Comparison of ENCODE assay signal across 30 cellular contexts in the genomic region with DNA sequence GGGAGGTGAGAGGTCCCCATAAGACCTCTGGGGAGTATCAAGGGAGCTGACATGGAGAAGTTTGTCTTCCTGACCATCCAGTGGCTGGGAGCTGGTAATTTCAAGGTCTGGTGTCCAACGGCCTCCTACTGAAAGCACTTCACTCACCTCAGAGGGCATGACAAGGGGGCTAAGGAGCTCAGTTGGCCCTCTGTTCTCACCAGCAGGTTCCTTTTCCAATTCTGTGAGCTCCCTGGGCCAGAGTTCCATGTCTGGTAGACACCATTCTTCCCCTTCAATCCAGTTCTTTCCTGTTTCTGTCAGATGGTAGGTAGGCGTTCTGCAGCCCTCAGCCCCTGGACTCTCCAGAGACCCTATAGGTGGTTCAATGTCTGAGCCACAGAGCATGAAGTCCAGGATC. TPM values are rescaled to one million over a fixed set of nuclear protein-coding genes. Genes with fewer than 3 reads are reported as not detected.
DNase-seq lines count a peak whose midpoint lies in the region; ATAC-seq and TF ChIP-seq lines count a peak whose summit lies in the region.
"Had no signal": no experiment of that assay in that cellular context is flagged by ENCODE, and none has a peak within 500 bp of the region (broad histone marks: within the 10 kb centered on the region; RNA-seq: fewer than 3 reads in every experiment).

No MANE protein-coding gene starts in this region.

- H3K9me3 Mint-ChIP-seq in activated CD8-positive, alpha-beta memory T cell treated with anti-CD3 and anti-CD28 coated beads, Interleukin-2, amount 10 ng/mL, durations not matched to agents 7 days and 5 days (ENCODE audit: low read depth), result no peaks in the 10 kb centered on the region
- H3K9me3 Mint-ChIP-seq in activated naive CD8-positive, alpha-beta T cell treated with anti-CD3 and anti-CD28 coated beads for 36 hours, result no peaks in the 10 kb centered on the region
- no peaks in the 10 kb centered on the region for H3K9me3 Mint-ChIP-seq in nephron

- H3K79me2 ChIP-seq in osteoblast (ENCODE audit: insufficient read depth, low read length), result peaks cover 33% of the 10 kb centered on the region

- no peak overlapping the region for H3K4me3 Mint-ChIP-seq in activated CD8-positive, alpha-beta memory T cell treated with anti-CD3 and anti-CD28 coated beads, Interleukin-2, amount 10 ng/mL, durations not matched to agents 7 days and 5 days
- H3K4me3 Mint-ChIP-seq in activated naive CD8-positive, alpha-beta T cell treated with anti-CD3 and anti-CD28 coated beads for 36 hours, result no peak overlapping the region
- H3K4me3 Mint-ChIP-seq in nephron, result peak overlapping the region; percentile 62 to 81 (median 74)

- CTCF ChIA-PET in activated CD8-positive, alpha-beta memory T cell treated with anti-CD3 and anti-CD28 coated beads, Interleukin-2, amount 10 ng/mL, durations not matched to agents 7 days and 5 days (lab: Charles Lee), result interaction anchor here (0.7 kb wide), 1 partner anchor 56 kb away, joined by 4 read pairs; no protein-coding TSS in a partner anchor
- CTCF ChIA-PET in HEK293T (lab: Yijun Ruan, JAX), result interaction anchor here (1.2 kb wide), 1 partner anchor 56 kb away, joined by 3 read pairs; no protein-coding TSS in a partner anchor

- no peaks in the 10 kb centered on the region for H3K27me3 ChIP-seq in osteoblast (ENCODE audit: insufficient read depth, low read length)
- H3K27me3 ChIP-seq: BLaER1 treated with 17β-estradiol and CSF1 and Interleukin-3, amounts not matched to agents 10 nM and 100 nM; body of pancreas; colonic mucosa; hepatocyte; vagina had no signal

- no peaks in the 10 kb centered on the region for H3K27me3 Mint-ChIP-seq in activated CD8-positive, alpha-beta memory T cell treated with anti-CD3 and anti-CD28 coated beads, Interleukin-2, amount 10 ng/mL, durations not matched to agents 7 days and 5 days
- no peaks in the 10 kb centered on the region for H3K27me3 Mint-ChIP-seq in activated naive CD8-positive, alpha-beta T cell treated with anti-CD3 and anti-CD28 coated beads for 36 hours
- peaks cover 7% of the 10 kb centered on the region for H3K27me3 Mint-ChIP-seq in nephron (ENCODE audit: low read depth)

- POLR2A ChIA-PET in HEK293T (lab: Yijun Ruan, JAX), result interaction anchor here (1.1 to 1.6 kb wide), 2 partner anchors 32 to 34 kb away, joined by 4 read pairs; a partner anchor contains a TSS

- no peak for DNase-seq in activated CD8-positive, alpha-beta memory T cell treated with anti-CD3 and anti-CD28 coated beads, Interleukin-2, amount 10 ng/mL, durations not matched to agents 7 days and 5 days
- no peak for DNase-seq in activated CD8-positive, alpha-beta memory T cell treated with anti-CD3 and anti-CD28 coated beads for 24 hours
- no peak for DNase-seq in activated naive CD8-positive, alpha-beta T cell treated with anti-CD3 and anti-CD28 coated beads for 36 hours
- DNase-seq in osteoblast (ENCODE audit: insufficient read length, low spot score, missing footprints), result no peak
- no peak for DNase-seq in HEK293T (ENCODE audit: extremely low spot score)
- no peak for DNase-seq in T1000 (lab: John Stamatoyannopoulos, UW)
- DNase-seq: activated naive CD4-positive, alpha-beta T cell treated with anti-CD3 and anti-CD28 coated beads, Interleukin-2, amount 50 U/mL, for 16 hours; body of pancreas; colonic mucosa; foreskin fibroblast; GDM1; kidney; mammary epithelial cell; NCI-H146; NCI-H2171; NCI-H774; OCI-M1; SHP77 treated with DMSO at 0.1 percent for 48 hours; small intestine; stimulated activated CD4-positive, alpha-beta T cell treated with anti-CD3 and anti-CD28 coated beads, Interleukin-4, amount 100 ng/mL, for 24 hours; substantia nigra had no signal

- peaks cover 31% of the 10 kb centered on the region for H3K36me3 Mint-ChIP-seq in activated CD8-positive, alpha-beta memory T cell treated with anti-CD3 and anti-CD28 coated beads, Interleukin-2, amount 10 ng/mL, durations not matched to agents 7 days and 5 days
- peaks cover 59% of the 10 kb centered on the region for H3K36me3 Mint-ChIP-seq in activated naive CD8-positive, alpha-beta T cell treated with anti-CD3 and anti-CD28 coated beads for 36 hours
- H3K36me3 Mint-ChIP-seq in nephron (ENCODE audit: low read depth), result peaks cover 49% of the 10 kb centered on the region

- TF ChIP-seq CTCF in nephron (IDR thresholded peaks at IDR 0.05; ENCODE audit: unreplicated experiment in 3 of 3), result no peak
- no peak for TF ChIP-seq CTCF in osteoblast (IDR thresholded peaks at IDR 0.05; ENCODE audit: extremely low read depth, low read depth, low read length)

- H4K20me1 ChIP-seq in osteoblast (ENCODE audit: insufficient read depth, low read length), result peaks cover 9% of the 10 kb centered on the region

- peaks cover 33% of the 10 kb centered on the region for H3K4me1 Mint-ChIP-seq in activated CD8-positive, alpha-beta memory T cell treated with anti-CD3 and anti-CD28 coated beads, Interleukin-2, amount 10 ng/mL, durations not matched to agents 7 days and 5 days
- H3K4me1 Mint-ChIP-seq in activated naive CD8-positive, alpha-beta T cell treated with anti-CD3 and anti-CD28 coated beads for 36 hours, result peaks cover 47% of the 10 kb centered on the region
- H3K4me1 Mint-ChIP-seq in nephron, result peaks cover 18% of the 10 kb centered on the region

- peak; percentile 24 for TF ChIP-seq POLR2A in GM18951 (IDR thresholded peaks at IDR 0.05; ENCODE audit: extremely low read depth, insufficient read depth, insufficient read length)

- peak overlapping the region; percentile 37 for H3K27ac Mint-ChIP-seq in activated CD8-positive, alpha-beta memory T cell treated with anti-CD3 and anti-CD28 coated beads, Interleukin-2, amount 10 ng/mL, durations not matched to agents 7 days and 5 days
- H3K27ac Mint-ChIP-seq in activated naive CD8-positive, alpha-beta T cell treated with anti-CD3 and anti-CD28 coated beads for 36 hours, result peak overlapping the region; percentile 68
- peak overlapping the region in 1 of 3 experiments; percentile 17 for H3K27ac Mint-ChIP-seq in nephron

- no peak overlapping the region for H2AFZ ChIP-seq in osteoblast (ENCODE audit: low read length)
- H2AFZ ChIP-seq: hepatocyte had no signal

- H3K9me3 ChIP-seq in osteoblast (ENCODE audit: low read depth, low read length), result no peaks in the 10 kb centered on the region
- H3K9me3 ChIP-seq: A549; BLaER1 treated with 17β-estradiol and CSF1 and Interleukin-3, amounts not matched to agents 10 nM and 100 nM; body of pancreas; colonic mucosa; vagina had no signal

- no peak overlapping the region for H3K4me2 ChIP-seq in osteoblast (ENCODE audit: insufficient read depth, low read length)
- H3K4me2 ChIP-seq: A549, hepatocyte had no signal

- peaks cover 33% of the 10 kb centered on the region for H3K36me3 ChIP-seq in osteoblast (ENCODE audit: insufficient read depth, low read length)
- H3K36me3 ChIP-seq: colonic mucosa had no signal

- no peak overlapping the region for H3K27ac ChIP-seq in osteoblast (ENCODE audit: low read depth, low read length)
- H3K27ac ChIP-seq: A549; BLaER1 treated with 17β-estradiol and CSF1 and Interleukin-3, amounts not matched to agents 10 nM and 100 nM; body of pancreas; colonic mucosa; hepatocyte; vagina; VCaP had no signal

- no peak overlapping the region for H3K4me3 ChIP-seq in osteoblast (ENCODE audit: insufficient read depth, low read length)
- H3K4me3 ChIP-seq: A549; BLaER1 treated with 17β-estradiol and CSF1 and Interleukin-3, amounts not matched to agents 10 nM and 100 nM; body of pancreas; colonic mucosa; hepatocyte; vagina had no signal

- ATAC-seq in activated CD8-positive, alpha-beta memory T cell treated with anti-CD3 and anti-CD28 coated beads, Interleukin-2, amount 10 ng/mL, durations not matched to agents 7 days and 5 days, result no peak
- ATAC-seq: A549, body of pancreas had no signal

- peaks cover 10% of the 10 kb centered on the region for H3K4me1 ChIP-seq in osteoblast (ENCODE audit: insufficient read depth, low read length)

- in situ Hi-C loops in GM18951 (cut with MboI; ENCODE audit: low sequenced_read_pairs, unreplicated experiment), result no loop called here

TF ChIP-seq in HEK293T, 16 proteins besides CTCF, POLR2A, EP300 and RAD21:
- TF ChIP-seq ZNF384 (IDR thresholded peaks at IDR 0.05) (no peak), HDGF (IDR thresholded peaks at IDR 0.05; ENCODE audit: borderline replicate concordance) (no peak), CTBP1 (IDR thresholded peaks at IDR 0.05; ENCODE audit: borderline replicate concordance) (no peak), FOXA1 (IDR thresholded peaks at IDR 0.05) (no peak), L3MBTL2 (conservative IDR thresholded peaks at IDR 0.05) (no peak), ELF4 (IDR thresholded peaks at IDR 0.05) (no peak), FOXM1 (IDR thresholded peaks at IDR 0.05; ENCODE audit: borderline replicate concordance) (no peak), SUZ12 (IDR thresholded peaks at IDR 0.05) (no peak), LEF1 (IDR thresholded peaks at IDR 0.05; ENCODE audit: borderline replicate concordance) (no peak), FOXK2 (IDR thresholded peaks at IDR 0.05) (no peak), TARDBP (IDR thresholded peaks at IDR 0.05) (no peak), ARNT (IDR thresholded peaks at IDR 0.05) (no peak)

RNA-seq across cellular contexts. Expression of a gene that starts 3.1 kb away (rescaled TPM):
- total RNA-seq in activated CD8-positive, alpha-beta memory T cell treated with anti-CD3 and anti-CD28 coated beads, Interleukin-2, amount 10 ng/mL, durations not matched to agents 7 days and 5 days, result 100 to 1,000 TPM; 114 to 145 TPM
- 100 to 1,000 TPM; 255 to 290 TPM for total RNA-seq in activated naive CD8-positive, alpha-beta T cell treated with anti-CD3 and anti-CD28 coated beads for 36 hours
- total RNA-seq in osteoblast, result 58.9 and 68.8 TPM in 2 replicates

RNA-seq across cellular contexts. Expression of a gene that starts 7.2 kb away (rescaled TPM):
- total RNA-seq in activated CD8-positive, alpha-beta memory T cell treated with anti-CD3 and anti-CD28 coated beads, Interleukin-2, amount 10 ng/mL, durations not matched to agents 7 days and 5 days, result not detected
- total RNA-seq in activated naive CD8-positive, alpha-beta T cell treated with anti-CD3 and anti-CD28 coated beads for 36 hours, result not detected
- total RNA-seq in osteoblast, result not detected in 2 replicates
- total RNA-seq: body of pancreas, colonic mucosa, endothelial cell of umbilical vein, hepatocyte, kidney, mammary epithelial cell, MCF 10A, vagina had no signal

RNA-seq across cellular contexts. Expression of a gene that starts 17.2 kb away (rescaled TPM):
- total RNA-seq in activated CD8-positive, alpha-beta memory T cell treated with anti-CD3 and anti-CD28 coated beads, Interleukin-2, amount 10 ng/mL, durations not matched to agents 7 days and 5 days, result 1 to 10 TPM; 5.0 to 7.7 TPM
- 1 to 10 TPM; 6.4 to 8.2 TPM for total RNA-seq in activated naive CD8-positive, alpha-beta T cell treated with anti-CD3 and anti-CD28 coated beads for 36 hours
- total RNA-seq in osteoblast, result 126 and 140 TPM in 2 replicates

RNA-seq across cellular contexts. Expression of a gene that starts 32.0 kb away (rescaled TPM):
- 10 to 100 TPM; 58.2 to 77.4 TPM for total RNA-seq in activated CD8-positive, alpha-beta memory T cell treated with anti-CD3 and anti-CD28 coated beads, Interleukin-2, amount 10 ng/mL, durations not matched to agents 7 days and 5 days
- total RNA-seq in activated naive CD8-positive, alpha-beta T cell treated with anti-CD3 and anti-CD28 coated beads for 36 hours, result 10 to 100 TPM; 94.9 to 99.1 TPM
- total RNA-seq in osteoblast, result 41.3 and 47.8 TPM in 2 replicates

RNA-seq across cellular contexts. Expression of a gene that starts 32.4 kb away (rescaled TPM):
- 10 to 100 TPM; 11.7 to 14.9 TPM for total RNA-seq in activated CD8-positive, alpha-beta memory T cell treated with anti-CD3 and anti-CD28 coated beads, Interleukin-2, amount 10 ng/mL, durations not matched to agents 7 days and 5 days
- 10 to 100 TPM; 13.8 to 14.9 TPM for total RNA-seq in activated naive CD8-positive, alpha-beta T cell treated with anti-CD3 and anti-CD28 coated beads for 36 hours
- 13.4 and 13.6 TPM in 2 replicates for total RNA-seq in osteoblast

Comparison
In these comparisons a context has a peak if more than half of its experiments do, and no peak if none do; other contexts are left out.
1. H3K4me3 Mint-ChIP-seq: peak in nephron (3 of 3); none in activated CD8-positive, alpha-beta memory T cell treated with anti-CD3 and anti-CD28 coated beads, Interleukin-2, amount 10 ng/mL, durations not matched to agents 7 days and 5 days (single experiment) and activated naive CD8-positive, alpha-beta T cell treated with anti-CD3 and anti-CD28 coated beads for 36 hours (single experiment).
2. RNA of a gene that starts 17.2 kb away (total RNA-seq): 126 to 140 TPM in osteoblast; 6.4 to 8.2 TPM in activated naive CD8-positive, alpha-beta T cell treated with anti-CD3 and anti-CD28 coated beads for 36 hours and 5.0 to 7.7 TPM in activated CD8-positive, alpha-beta memory T cell treated with anti-CD3 and anti-CD28 coated beads, Interleukin-2, amount 10 ng/mL, durations not matched to agents 7 days and 5 days; every median in the first group is over 10 times any median in the second.